Comparison of ENCODE assay signal across 8 cellular contexts in the genomic region with DNA sequence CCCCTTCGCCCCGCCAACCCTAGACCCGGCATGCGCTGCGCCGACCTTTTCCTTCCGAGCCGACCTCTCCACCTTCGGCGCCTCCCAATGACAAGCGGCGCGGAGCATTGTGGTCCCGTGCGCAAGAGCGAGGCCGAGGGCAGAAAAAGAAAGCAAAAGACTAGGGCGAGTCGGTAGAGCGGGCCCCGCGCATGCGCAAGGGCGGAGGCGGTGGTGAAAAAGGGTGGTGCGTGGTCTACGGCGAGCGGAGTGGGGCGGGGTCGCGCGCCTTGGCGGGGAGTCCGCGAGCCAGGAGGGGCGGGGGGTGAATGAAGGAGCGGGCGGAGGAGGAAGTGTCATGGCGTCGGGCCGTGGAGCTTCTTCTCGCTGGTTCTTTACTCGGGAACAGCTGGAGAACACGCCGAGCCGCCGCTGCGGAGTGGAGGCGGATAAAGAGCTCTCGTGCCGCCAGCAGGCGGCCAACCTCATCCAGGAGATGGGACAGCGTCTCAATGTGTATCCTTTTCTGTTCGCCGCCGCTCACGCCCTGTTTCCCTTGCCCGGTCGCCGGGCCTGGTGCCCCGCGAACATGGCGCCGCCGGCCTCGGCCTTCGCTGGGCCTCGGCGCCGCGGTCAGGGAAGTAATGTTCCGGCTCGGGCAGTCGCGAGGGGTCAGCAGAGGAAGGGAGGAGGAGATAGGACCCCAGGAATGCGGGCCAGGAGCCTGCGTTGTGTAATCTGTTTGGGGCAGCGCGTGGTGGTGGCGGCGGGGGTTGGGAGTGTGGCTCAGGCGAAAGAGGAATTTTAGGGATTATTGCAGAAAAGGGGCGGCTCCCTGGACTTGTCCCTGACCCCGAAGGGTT. TPM values are rescaled to one million over a fixed set of nuclear protein-coding genes. Genes with fewer than 3 reads are reported as not detected.
A peak's percentile ranks its signal among the peaks of the same experiment; 100 is the strongest.
DNase-seq lines count a peak whose midpoint lies in the region; ATAC-seq and TF ChIP-seq lines count a peak whose summit lies in the region.

A gene (plus strand): TSS at position 305 of the 842 bp plus-strand sequence. CDS start 33 bp downstream, at position 338.

- 0 to 1% (median 0%) methylated on average over 45 to 85 of the region's 85 CpGs for WGBS in spleen, 5 donors

- no peaks in the 10 kb centered on the region for H3K9me3 Mint-ChIP-seq in central memory CD8-positive, alpha-beta T cell

- no peaks in the 10 kb centered on the region for H3K27me3 ChIP-seq in spleen (replicated peaks in 1 of 7)

- peak within 1 kb of the TSS; percentile 93 to 99 (median 97) for H3K27ac ChIP-seq in spleen

- peaks cover 33 to 58% (median 51%) of the 10 kb centered on the region in 6 donors for H3K4me1 ChIP-seq in spleen

- no peaks in the 10 kb centered on the region for H3K9me3 ChIP-seq in spleen

- DNase-seq in AG08396 (ENCODE audit: low spot score): peak; percentile 99
- DNase-seq in NCI-H446 (lab: John Stamatoyannopoulos, UW): peak; percentile 96 to 99
- DNase-seq in activated CD4-positive, CD25-positive, alpha-beta regulatory T cell treated with anti-CD3 and anti-CD28 coated beads, Interleukin-2, amount 50 U/mL, for 16 hours (ENCODE audit: low read depth, low spot score): peak; percentile 99
- peak; percentile 99 to 100 for DNase-seq in central memory CD8-positive, alpha-beta T cell (ENCODE audit: low spot score in 2 of 2)
- DNase-seq in inferior parietal cortex (ENCODE audit: extremely low spot score): peak; percentile 98
- peak; percentile 100 for DNase-seq in spleen

- peak within 1 kb of the TSS; percentile 96 for H3K27ac Mint-ChIP-seq in central memory CD8-positive, alpha-beta T cell (ENCODE audit: low read depth)

- no peaks in the 10 kb centered on the region for H3K27me3 Mint-ChIP-seq in central memory CD8-positive, alpha-beta T cell

- peaks cover 42% of the 10 kb centered on the region for H3K4me1 Mint-ChIP-seq in central memory CD8-positive, alpha-beta T cell

- H3K4me3 Mint-ChIP-seq in central memory CD8-positive, alpha-beta T cell: peak within 1 kb of the TSS; percentile 83

- peak; percentile 77 for ATAC-seq in GM19025 (IDR thresholded peaks at IDR 0.05; ENCODE audit: low read depth, unreplicated experiment)
- ATAC-seq in HG03342 (IDR thresholded peaks at IDR 0.05; ENCODE audit: unreplicated experiment): peak; percentile 85
- peak; percentile 86 for ATAC-seq in central memory CD8-positive, alpha-beta T cell (replicated peaks; ENCODE audit: extremely low read depth, poor library complexity, severe bottlenecking)

- peaks cover 22% of the 10 kb centered on the region for H3K36me3 Mint-ChIP-seq in central memory CD8-positive, alpha-beta T cell (ENCODE audit: insufficient read depth)

- peak in 4 of 11 experiments; percentile 15 to 37 (median 29) for TF ChIP-seq CTCF in spleen (IDR thresholded peaks at IDR 0.05 in 8 of 11, conservative IDR thresholded peaks at IDR 0.05 in 3 of 11)

- intact Hi-C loops in spleen (cut with DNase I; ENCODE audit: low total_unique reads): no loop called here

- H3K36me3 ChIP-seq in spleen: peaks cover 0 to 21% (median 0%) of the 10 kb centered on the region in 6 donors

- TF ChIP-seq POLR2A in spleen (IDR thresholded peaks at IDR 0.05): peak in 1 of 3 donors; percentile 7

- H3K4me3 ChIP-seq in spleen: peak within 1 kb of the TSS; percentile 80 to 96 (median 88)

RNA-seq across cellular contexts. Expression of the gene that starts here (rescaled TPM):
- total RNA-seq in spleen: 10 to 100 TPM; 39.2 to 56.5 (median 52.5) TPM
- polyA plus RNA-seq in spleen: 10 to 100 TPM; 10.1 to 13.5 (median 11.7) TPM

Comparison
In these comparisons a context has a peak if more than half of its experiments do, and no peak if none do; other contexts are left out.
1. Peak in every context shown above with its lines: DNase-seq, ATAC-seq, H3K4me3 ChIP-seq and H3K27ac ChIP-seq.